ENCODE assay signal across 8 cellular contexts in genomic region chr2:109331864-109332848, GRCh38.
DNase-seq lines count a peak whose midpoint lies in the region; ATAC-seq and TF ChIP-seq lines count a peak whose summit lies in the region.

No MANE protein-coding gene starts in this region.

- H3K36me3 ChIP-seq in upper lobe of left lung: no peaks in the 10 kb centered on the region

- no peaks in the 10 kb centered on the region for H3K9me3 Mint-ChIP-seq in dendritic cell treated with granulocyte-macrophage colony-stimulating factor and Interleukin-4, amounts not matched to agents 40 ng/mL and 50 ng/mL, for 4 days

- peaks cover 44% of the 10 kb centered on the region for H3K27me3 Mint-ChIP-seq in dendritic cell treated with granulocyte-macrophage colony-stimulating factor and Interleukin-4, amounts not matched to agents 40 ng/mL and 50 ng/mL, for 4 days

- DNase-seq in activated CD4-positive, alpha-beta T cell treated with anti-CD3 and anti-CD28 coated beads for 4 hours: peak; percentile 11
- DNase-seq in activated CD4-positive, alpha-beta T cell treated with anti-CD3 and anti-CD28 coated beads, Interleukin-2, amount 50 U/mL, for 4 hours: no peak
- peak; percentile 68 for DNase-seq in SKM-1 treated with dmso at 0.1 percent for 144 hours (lab: John Stamatoyannopoulos, UW; ENCODE audit: unreplicated experiment)
- DNase-seq in lung microvascular endothelial cell (ENCODE audit: low read depth in 2 of 2): peak; percentile 89 to 98
- DNase-seq in upper lobe of left lung: peak; percentile 47 to 87
- DNase-seq in OCI-M2 (lab: John Stamatoyannopoulos, UW; ENCODE audit: unreplicated experiment): no peak

- TF ChIP-seq CTCF in upper lobe of left lung (IDR thresholded peaks at IDR 0.05): no peak

- peak overlapping the region; percentile 74 for H3K27ac Mint-ChIP-seq in dendritic cell treated with granulocyte-macrophage colony-stimulating factor and Interleukin-4, amounts not matched to agents 40 ng/mL and 50 ng/mL, for 4 days

- peak overlapping the region; percentile 60 for H3K4me3 Mint-ChIP-seq in dendritic cell treated with granulocyte-macrophage colony-stimulating factor and Interleukin-4, amounts not matched to agents 40 ng/mL and 50 ng/mL, for 4 days

- intact Hi-C loops in dendritic cell treated with granulocyte-macrophage colony-stimulating factor and Interleukin-4, amounts not matched to agents 40 ng/mL and 50 ng/mL, for 4 days (cut with micrococcal nuclease): loop anchor here (1.0 to 10.0 kb wide), 2 partner anchors 77 to 107 kb away; no protein-coding TSS in a partner anchor

- ATAC-seq in HG03342 (IDR thresholded peaks at IDR 0.05; ENCODE audit: unreplicated experiment) (peak; percentile 36), upper lobe of left lung (ENCODE audit: low FRiP score in 2 of 2) (peak; percentile 86 to 94)

- TF ChIP-seq EP300 in upper lobe of left lung (IDR thresholded peaks at IDR 0.05): peak in 2 of 4 donors; percentile 53 to 89

- no peaks in the 10 kb centered on the region for H3K36me3 Mint-ChIP-seq in dendritic cell treated with granulocyte-macrophage colony-stimulating factor and Interleukin-4, amounts not matched to agents 40 ng/mL and 50 ng/mL, for 4 days (ENCODE audit: low read depth)

- 25 to 52% methylated on average over 15 to 24 of the region's 24 CpGs for WGBS in upper lobe of left lung, 2 donors

- TF ChIP-seq POLR2A in upper lobe of left lung (IDR thresholded peaks at IDR 0.05): peak in 2 of 4 donors; percentile 44 to 61

- no peaks in the 10 kb centered on the region for H3K9me3 ChIP-seq in upper lobe of left lung

- peaks cover 31 to 48% (median 41%) of the 10 kb centered on the region in 4 donors for H3K4me1 ChIP-seq in upper lobe of left lung

- peak overlapping the region in 3 of 4 donors; percentile 3 to 34 (median 28) for H3K4me3 ChIP-seq in upper lobe of left lung

- peak overlapping the region; percentile 73 to 84 (median 77) for H3K27ac ChIP-seq in upper lobe of left lung

- peaks cover 64% of the 10 kb centered on the region for H3K4me1 Mint-ChIP-seq in dendritic cell treated with granulocyte-macrophage colony-stimulating factor and Interleukin-4, amounts not matched to agents 40 ng/mL and 50 ng/mL, for 4 days (ENCODE audit: low read depth)

- H3K27me3 ChIP-seq in upper lobe of left lung: no peaks in the 10 kb centered on the region

Comparison
In these comparisons a context has a peak if more than half of its experiments do, and no peak if none do; other contexts are left out.
1. DNase-seq: peak in activated CD4-positive, alpha-beta T cell treated with anti-CD3 and anti-CD28 coated beads for 4 hours (2 of 2), SKM-1 treated with dmso at 0.1 percent for 144 hours (single experiment), lung microvascular endothelial cell (2 of 2) and upper lobe of left lung (2 of 2); none in activated CD4-positive, alpha-beta T cell treated with anti-CD3 and anti-CD28 coated beads, Interleukin-2, amount 50 U/mL, for 4 hours (0 of 2) and OCI-M2 (single experiment).